ENCODE assay signal across 10 cellular contexts in the genomic region with DNA sequence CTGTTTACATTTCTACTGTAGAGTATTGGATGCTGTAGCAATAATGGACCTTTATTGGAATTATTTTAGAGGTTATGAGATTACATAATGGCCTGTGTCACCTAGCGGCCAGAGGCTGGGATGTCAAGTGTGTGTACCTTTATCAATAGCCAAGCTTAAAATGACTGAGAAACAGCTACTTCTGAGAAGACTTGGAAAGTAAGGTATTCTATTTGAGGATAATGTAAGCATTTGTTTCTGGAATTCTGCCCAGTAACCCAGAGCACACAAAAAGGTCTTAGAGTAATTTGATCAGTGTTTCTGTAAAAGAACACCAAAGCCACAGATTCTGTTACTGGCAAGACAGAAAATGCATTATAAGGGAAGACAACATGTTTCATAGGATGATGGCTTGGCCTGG.
DNase-seq lines count a peak whose midpoint lies in the region; ATAC-seq and TF ChIP-seq lines count a peak whose summit lies in the region.
"Had no signal": no experiment of that assay in that cellular context is flagged by ENCODE, and none has a peak within 500 bp of the region (broad histone marks: within the 10 kb centered on the region; RNA-seq: fewer than 3 reads in every experiment).

No MANE protein-coding gene starts in this region.

- DNase-seq in NCI-H2107 treated with DMSO at 0.1 percent for 48 hours (lab: John Stamatoyannopoulos, UW; ENCODE audit: unreplicated experiment) (peak; percentile 55), brain pericyte (ENCODE audit: low read depth, low spot score) (peak; percentile 53), progenitor cell of endocrine pancreas (ENCODE audit: low spot score, unreplicated experiment) (no peak), NCI-H69 (lab: John Stamatoyannopoulos, UW) (no peak), uterus (no peak)
- DNase-seq in activated T-cell treated with anti-CD3 and anti-CD28 coated beads, Interleukin-2, amount 50 U/mL, for 24 hours = no peak
- DNase-seq: NCI-H1930 had no signal

- H3K4me1 Mint-ChIP-seq in progenitor cell of endocrine pancreas (ENCODE audit: low read depth) = peaks cover 46% of the 10 kb centered on the region
- no peaks in the 10 kb centered on the region for H3K4me1 Mint-ChIP-seq in activated T-cell treated with anti-CD3 and anti-CD28 coated beads, Interleukin-2, amount 50 U/mL, for 24 hours (ENCODE audit: low read depth)

- H3K27me3 Mint-ChIP-seq in progenitor cell of endocrine pancreas = no peaks in the 10 kb centered on the region
- peaks cover 15% of the 10 kb centered on the region for H3K27me3 Mint-ChIP-seq in activated T-cell treated with anti-CD3 and anti-CD28 coated beads, Interleukin-2, amount 50 U/mL, for 24 hours

- TF ChIP-seq CTCF in GM12874 (IDR thresholded peaks at IDR 0.05; ENCODE audit: insufficient read depth, low read depth, low read length) (0 out of 2 replicates have a peak, but pooled peaks have one; percentile 6), progenitor cell of endocrine pancreas (IDR thresholded peaks at IDR 0.05; ENCODE audit: unreplicated experiment) (peak; percentile 29), uterus (IDR thresholded peaks at IDR 0.05) (no peak)

- no peak overlapping the region for H3K27ac Mint-ChIP-seq in progenitor cell of endocrine pancreas
- H3K27ac Mint-ChIP-seq in activated T-cell treated with anti-CD3 and anti-CD28 coated beads, Interleukin-2, amount 50 U/mL, for 24 hours = no peak overlapping the region

- no peaks in the 10 kb centered on the region for H3K36me3 ChIP-seq in uterus
- H3K36me3 ChIP-seq: prostate gland had no signal

- no peak overlapping the region for H3K4me3 ChIP-seq in uterus
- H3K4me3 ChIP-seq: prostate gland had no signal

- intact Hi-C loops in uterus (cut with DNase I; ENCODE audit: low total_unique reads) = no loop called here

- H3K4me3 Mint-ChIP-seq in progenitor cell of endocrine pancreas (ENCODE audit: low read depth) = no peak overlapping the region
- H3K4me3 Mint-ChIP-seq in activated T-cell treated with anti-CD3 and anti-CD28 coated beads, Interleukin-2, amount 50 U/mL, for 24 hours = no peak overlapping the region

- H3K36me3 Mint-ChIP-seq in progenitor cell of endocrine pancreas (ENCODE audit: insufficient read depth) = no peaks in the 10 kb centered on the region
- no peaks in the 10 kb centered on the region for H3K36me3 Mint-ChIP-seq in activated T-cell treated with anti-CD3 and anti-CD28 coated beads, Interleukin-2, amount 50 U/mL, for 24 hours (ENCODE audit: low read depth)

- TF ChIP-seq POLR2A in uterus (IDR thresholded peaks at IDR 0.05) = no peak

- no peak overlapping the region for H3K27ac ChIP-seq in uterus
- H3K27ac ChIP-seq: prostate gland had no signal

- H3K4me1 ChIP-seq in uterus = no peaks in the 10 kb centered on the region
- H3K4me1 ChIP-seq: prostate gland had no signal

- no peaks in the 10 kb centered on the region for H3K9me3 ChIP-seq in uterus
- H3K9me3 ChIP-seq: prostate gland had no signal

- no peaks in the 10 kb centered on the region for H3K27me3 ChIP-seq in uterus

- ATAC-seq in GM19395 (IDR thresholded peaks at IDR 0.05; ENCODE audit: unreplicated experiment) = no peak

- peaks cover 5% of the 10 kb centered on the region for H3K9me3 Mint-ChIP-seq in progenitor cell of endocrine pancreas (ENCODE audit: low read depth)
- no peaks in the 10 kb centered on the region for H3K9me3 Mint-ChIP-seq in activated T-cell treated with anti-CD3 and anti-CD28 coated beads, Interleukin-2, amount 50 U/mL, for 24 hours

Comparison
In these comparisons a context has a peak if more than half of its experiments do, and no peak if none do; other contexts are left out.
1. CTCF ChIP-seq: peak in GM12874 (single experiment) and progenitor cell of endocrine pancreas (single experiment); none in uterus (0 of 4).
2. DNase-seq: peak in NCI-H2107 treated with DMSO at 0.1 percent for 48 hours (single experiment) and brain pericyte (single experiment); none in progenitor cell of endocrine pancreas (single experiment), NCI-H69 (single experiment), activated T-cell treated with anti-CD3 and anti-CD28 coated beads, Interleukin-2, amount 50 U/mL, for 24 hours (single experiment) and uterus (0 of 2).